15 cellular contexts compared by ENCODE assay signal in genomic region chr9:16136961-16137360, GRCh38.
A peak's percentile ranks its signal among the peaks of the same experiment; 100 is the strongest.
DNase-seq lines count a peak whose midpoint lies in the region; ATAC-seq and TF ChIP-seq lines count a peak whose summit lies in the region.
"Had no signal": no experiment of that assay in that cellular context is flagged by ENCODE, and none has a peak within 500 bp of the region (broad histone marks: within the 10 kb centered on the region; RNA-seq: fewer than 3 reads in every experiment).

No MANE protein-coding gene starts in this region.

- peaks cover 0 to 22% of the 10 kb centered on the region in 2 experiments; a peak in 2 of 4 replicates for H3K4me1 ChIP-seq in SK-N-SH (ENCODE audit: control insufficient read depth in 1 of 2, insufficient read depth in 2 of 2, low read depth in 1 of 2, low read length in 1 of 2)
- peaks cover 0 to 21% (median 8%) of the 10 kb centered on the region in 4 donors for H3K4me1 ChIP-seq in tibial artery
- H3K4me1 ChIP-seq: lower lobe of right lung, Peyer's patch had no signal

- H3K27ac ChIP-seq in SK-N-SH (ENCODE audit: low read depth in 2 of 2, low read length in 1 of 2): no peak overlapping the region
- peak overlapping the region; percentile 44 for H3K27ac ChIP-seq in WERI-Rb-1
- H3K27ac ChIP-seq in tibial artery: no peak overlapping the region
- H3K27ac ChIP-seq: lower lobe of right lung, neutrophil, Peyer's patch had no signal

- no peak for TF ChIP-seq EP300 in SK-N-SH (IDR thresholded peaks at IDR 0.05; ENCODE audit: borderline replicate concordance in 1 of 2, low read depth in 1 of 2, low read length in 1 of 2)

- no peak for DNase-seq in SK-N-SH
- DNase-seq in WERI-Rb-1: peak; percentile 80
- peak; percentile 83 for DNase-seq in glomerular visceral epithelial cell (ENCODE audit: extremely low spot score)
- peak; percentile 54 to 73 for DNase-seq in tibial artery
- DNase-seq in HuH-7.5 (ENCODE audit: low spot score): no peak
- no peak for DNase-seq in H7
- DNase-seq in activated T-cell treated with anti-CD3 and anti-CD28 coated beads, Interleukin-2, amount 50 U/mL, for 72 hours: no peak
- DNase-seq: activated CD4-positive, alpha-beta T cell treated with anti-CD3 and anti-CD28 coated beads, Interleukin-2, amount 10 ng/mL, durations not matched to agents 7 days and 5 days; lower lobe of right lung; NCI-H1417; NCI-H510A; Peyer's patch had no signal

- no peak for TF ChIP-seq CTCF in SK-N-SH (IDR thresholded peaks at IDR 0.05)
- TF ChIP-seq CTCF in WERI-Rb-1 (IDR thresholded peaks at IDR 0.05; ENCODE audit: low read depth, low read length): 0 out of 2 replicates have a peak, but pooled peaks have one; percentile 2
- no peak for TF ChIP-seq CTCF in tibial artery (IDR thresholded peaks at IDR 0.05)

- no peak overlapping the region for H3K4me3 Mint-ChIP-seq in activated T-cell treated with anti-CD3 and anti-CD28 coated beads, Interleukin-2, amount 50 U/mL, for 72 hours
- H3K4me3 Mint-ChIP-seq: activated CD4-positive, alpha-beta T cell treated with anti-CD3 and anti-CD28 coated beads, Interleukin-2, amount 10 ng/mL, durations not matched to agents 7 days and 5 days; activated T-helper 17 cell treated with anti-CD3 and anti-CD28 coated beads, Interleukin-2, amount 50 U/mL, for 72 hours had no signal

- H3K36me3 ChIP-seq in SK-N-SH (replicated peaks in 1 of 2; ENCODE audit: control insufficient read depth in 1 of 2, insufficient read depth in 2 of 2, low read length in 1 of 2) (no peaks in the 10 kb centered on the region), WERI-Rb-1 (no peaks in the 10 kb centered on the region), tibial artery (no peaks in the 10 kb centered on the region), H7 (replicated peaks; ENCODE audit: control insufficient read depth, insufficient read depth, low read length) (no peaks in the 10 kb centered on the region)
- H3K36me3 ChIP-seq: lower lobe of right lung, neutrophil, Peyer's patch had no signal

- H3K4me2 ChIP-seq in SK-N-SH: 0 out of 2 replicates have a peak overlapping the region, but pooled peaks have one; percentile 10

- H3K9me3 Mint-ChIP-seq in activated T-cell treated with anti-CD3 and anti-CD28 coated beads, Interleukin-2, amount 50 U/mL, for 72 hours: no peaks in the 10 kb centered on the region
- H3K9me3 Mint-ChIP-seq: activated CD4-positive, alpha-beta T cell treated with anti-CD3 and anti-CD28 coated beads, Interleukin-2, amount 10 ng/mL, durations not matched to agents 7 days and 5 days had no signal

- CTCF ChIA-PET in SK-N-SH (lab: Yijun Ruan, JAX): interaction anchor here (0.6 kb wide), 1 partner anchor 18 kb away, joined by 3 read pairs; no protein-coding TSS in a partner anchor

- H3K9me2 ChIP-seq in SK-N-SH: no peaks in the 10 kb centered on the region

- no peak for ATAC-seq in SK-N-SH treated with all-trans-retinoic acid at 6 μM for 48 hours
- ATAC-seq in activated T-cell treated with anti-CD3 and anti-CD28 coated beads, Interleukin-2, amount 50 U/mL, for 72 hours (replicated peaks in 1 of 2): no peak
- ATAC-seq: activated T-helper 17 cell treated with anti-CD3 and anti-CD28 coated beads, Interleukin-2, amount 50 U/mL, for 72 hours; lower lobe of right lung had no signal

- no peak overlapping the region for H3K9ac ChIP-seq in SK-N-SH

- H3K4me3 ChIP-seq in SK-N-SH (ENCODE audit: low read depth in 2 of 2, low read length in 1 of 2) (no peak overlapping the region), WERI-Rb-1 (ENCODE audit: low read depth, low read length) (no peak overlapping the region), tibial artery (no peak overlapping the region), H7 (ENCODE audit: insufficient read depth, low read depth, low read length) (no peak overlapping the region)
- H3K4me3 ChIP-seq: lower lobe of right lung, Peyer's patch had no signal

- POLR2A ChIA-PET in SK-N-SH (lab: Yijun Ruan, JAX): no interaction called here

- no peaks in the 10 kb centered on the region for H3K27me3 ChIP-seq in SK-N-SH (ENCODE audit: insufficient read depth)
- no peaks in the 10 kb centered on the region for H3K27me3 ChIP-seq in WERI-Rb-1 (ENCODE audit: insufficient read depth, low read depth, severe bottlenecking)
- no peaks in the 10 kb centered on the region for H3K27me3 ChIP-seq in tibial artery
- no peaks in the 10 kb centered on the region for H3K27me3 ChIP-seq in H7 (ENCODE audit: control insufficient read depth, insufficient read depth, low read length)
- H3K27me3 ChIP-seq: neutrophil, Peyer's patch had no signal

- H3K27ac Mint-ChIP-seq in activated T-cell treated with anti-CD3 and anti-CD28 coated beads, Interleukin-2, amount 50 U/mL, for 72 hours: no peak overlapping the region
- H3K27ac Mint-ChIP-seq: activated CD4-positive, alpha-beta T cell treated with anti-CD3 and anti-CD28 coated beads, Interleukin-2, amount 10 ng/mL, durations not matched to agents 7 days and 5 days; activated T-helper 17 cell treated with anti-CD3 and anti-CD28 coated beads, Interleukin-2, amount 50 U/mL, for 72 hours had no signal

- H3K9me3 ChIP-seq in SK-N-SH (no peaks in the 10 kb centered on the region), WERI-Rb-1 (ENCODE audit: severe bottlenecking) (no peaks in the 10 kb centered on the region), tibial artery (no peaks in the 10 kb centered on the region)
- H3K9me3 ChIP-seq: lower lobe of right lung, neutrophil, Peyer's patch had no signal

- no peak for TF ChIP-seq RAD21 in SK-N-SH (IDR thresholded peaks at IDR 0.05; ENCODE audit: low read length)

- no peaks in the 10 kb centered on the region for H4K20me1 ChIP-seq in SK-N-SH (ENCODE audit: insufficient read depth)

- no peak overlapping the region for H2AFZ ChIP-seq in SK-N-SH (ENCODE audit: low read depth)

- H3K4me1 Mint-ChIP-seq in activated T-cell treated with anti-CD3 and anti-CD28 coated beads, Interleukin-2, amount 50 U/mL, for 72 hours (ENCODE audit: low read depth): no peaks in the 10 kb centered on the region
- H3K4me1 Mint-ChIP-seq: activated T-helper 17 cell treated with anti-CD3 and anti-CD28 coated beads, Interleukin-2, amount 50 U/mL, for 72 hours had no signal

- H3F3A ChIP-seq in SK-N-SH (replicated peaks; ENCODE audit: insufficient read depth): peaks cover 4% of the 10 kb centered on the region

- H3K36me3 Mint-ChIP-seq in activated T-cell treated with anti-CD3 and anti-CD28 coated beads, Interleukin-2, amount 50 U/mL, for 72 hours (ENCODE audit: insufficient read depth in 2 of 2): no peaks in the 10 kb centered on the region

- intact Hi-C loops in tibial artery (cut with DNase I; ENCODE audit: low total_unique reads): loop anchor here (10.0 kb wide), 1 partner anchor 262 kb away; no protein-coding TSS in a partner anchor

- H3K79me2 ChIP-seq in SK-N-SH (ENCODE audit: insufficient read depth): no peaks in the 10 kb centered on the region

- H3K27me3 Mint-ChIP-seq in activated T-cell treated with anti-CD3 and anti-CD28 coated beads, Interleukin-2, amount 50 U/mL, for 72 hours (ENCODE audit: low read depth): no peaks in the 10 kb centered on the region
- H3K27me3 Mint-ChIP-seq: activated CD4-positive, alpha-beta T cell treated with anti-CD3 and anti-CD28 coated beads, Interleukin-2, amount 10 ng/mL, durations not matched to agents 7 days and 5 days; activated T-helper 17 cell treated with anti-CD3 and anti-CD28 coated beads, Interleukin-2, amount 50 U/mL, for 72 hours had no signal

- 91% methylated on average over 4 of the region's 4 CpGs for WGBS in SK-N-SH (ENCODE audit: low lambda C conversion rate)

TF ChIP-seq in SK-N-SH, 30 proteins besides CTCF, POLR2A, EP300 and RAD21 (continues in another document):
- TF ChIP-seq RXRA (IDR thresholded peaks at IDR 0.05; ENCODE audit: borderline replicate concordance, low read depth) (no peak), USF2 (IDR thresholded peaks at IDR 0.05; ENCODE audit: borderline replicate concordance, low read depth, low read length) (no peak), TCF12 (IDR thresholded peaks at IDR 0.05) (peak; percentile 44; the same call in 1 of the 2 replicates), YY1 (IDR thresholded peaks at IDR 0.05; ENCODE audit: low read depth) (no peak), POLR2AphosphoS5 (IDR thresholded peaks at IDR 0.05; ENCODE audit: low read depth, low read length) (no peak)

TF ChIP-seq in SK-N-SH treated with all-trans-retinoic acid at 6 μM for 48 hours, 23 proteins besides CTCF, POLR2A, EP300 and RAD21 (continues in another document):
- TF ChIP-seq ESRRG (CRISPR knock-in tag; IDR thresholded peaks at IDR 0.05) (no peak), TCF4 (CRISPR knock-in tag; IDR thresholded peaks at IDR 0.05; ENCODE audit: borderline replicate concordance) (no peak), PPARA (CRISPR knock-in tag; IDR thresholded peaks at IDR 0.05; ENCODE audit: borderline replicate concordance) (no peak), BACH2 (CRISPR knock-in tag; IDR thresholded peaks at IDR 0.05; ENCODE audit: borderline replicate concordance) (no peak), ZNF70 (CRISPR knock-in tag; IDR thresholded peaks at IDR 0.05) (no peak), OSR1 (CRISPR knock-in tag; IDR thresholded peaks at IDR 0.05) (no peak), CREB5 (CRISPR knock-in tag; IDR thresholded peaks at IDR 0.05; ENCODE audit: low read depth) (no peak), ZNF8 (CRISPR knock-in tag; IDR thresholded peaks at IDR 0.05) (no peak), CSDC2 (CRISPR knock-in tag; IDR thresholded peaks at IDR 0.05) (no peak), CSRNP3 (CRISPR knock-in tag; IDR thresholded peaks at IDR 0.05) (no peak), ZNF565 (CRISPR knock-in tag; conservative IDR thresholded peaks at IDR 0.05; ENCODE audit: low read depth) (no peak)

Comparison
In these comparisons a context has a peak if more than half of its experiments do, and no peak if none do; other contexts are left out.
1. DNase-seq: peak in WERI-Rb-1 (single experiment), glomerular visceral epithelial cell (single experiment) and tibial artery (2 of 2); none in SK-N-SH (single experiment), HuH-7.5 (single experiment), H7 (single experiment) and activated T-cell treated with anti-CD3 and anti-CD28 coated beads, Interleukin-2, amount 50 U/mL, for 72 hours (0 of 2).